ENCODE assay signal across 2 cellular contexts in the genomic region with DNA sequence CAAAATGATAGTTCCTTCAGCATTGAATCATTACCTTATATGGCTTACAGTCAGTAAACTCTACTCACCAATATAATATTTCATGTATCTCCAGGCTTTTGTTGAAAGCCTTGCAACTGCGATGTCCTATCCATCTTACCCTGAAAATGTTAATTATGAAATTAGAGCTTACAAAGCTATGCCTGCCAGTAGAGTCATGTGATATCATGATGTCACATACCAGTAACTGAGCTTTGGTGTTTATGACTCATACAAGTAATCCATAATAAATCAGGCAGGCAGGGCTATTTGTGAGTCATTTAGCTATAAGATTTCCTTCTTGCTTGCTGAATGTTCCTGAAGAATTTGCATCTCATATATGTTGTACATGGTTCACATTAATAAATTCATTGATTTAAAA.
TF ChIP-seq lines count a peak whose summit lies in the region.

No MANE protein-coding gene starts in this region.

TF ChIP-seq in A549, 52 proteins besides CTCF, POLR2A, EP300 and RAD21:
- TF ChIP-seq BCL3 (IDR thresholded peaks at IDR 0.05) (no peak), FOSL2 (IDR thresholded peaks at IDR 0.05) (no peak), FOSL2 (CRISPR knock-in tag; IDR thresholded peaks at IDR 0.05) (peak; percentile 60; the same call in 1 of the 2 replicates)

TF ChIP-seq in SK-N-SH, 30 proteins besides CTCF, POLR2A, EP300 and RAD21 (continued from another document):
- TF ChIP-seq, protein P1, sequence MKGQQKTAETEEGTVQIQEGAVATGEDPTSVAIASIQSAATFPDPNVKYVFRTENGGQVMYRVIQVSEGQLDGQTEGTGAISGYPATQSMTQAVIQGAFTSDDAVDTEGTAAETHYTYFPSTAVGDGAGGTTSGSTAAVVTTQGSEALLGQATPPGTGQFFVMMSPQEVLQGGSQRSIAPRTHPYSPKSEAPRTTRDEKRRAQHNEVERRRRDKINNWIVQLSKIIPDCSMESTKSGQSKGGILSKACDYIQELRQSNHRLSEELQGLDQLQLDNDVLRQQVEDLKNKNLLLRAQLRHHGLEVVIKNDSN (IDR thresholded peaks at IDR 0.05; ENCODE audit: borderline replicate concordance, low read depth) = peak; percentile 41; the same call in 1 of the 2 replicates
- TF ChIP-seq, protein P2, sequence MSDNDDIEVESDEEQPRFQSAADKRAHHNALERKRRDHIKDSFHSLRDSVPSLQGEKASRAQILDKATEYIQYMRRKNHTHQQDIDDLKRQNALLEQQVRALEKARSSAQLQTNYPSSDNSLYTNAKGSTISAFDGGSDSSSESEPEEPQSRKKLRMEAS (IDR thresholded peaks at IDR 0.05; ENCODE audit: low read depth) = no peak
- TF ChIP-seq FOSL2 (IDR thresholded peaks at IDR 0.05; ENCODE audit: borderline replicate concordance, low read depth) = peak; percentile 70; the same call in 1 of the 2 replicates
